ENCODE assay signal across 1 cellular context in the genomic region with DNA sequence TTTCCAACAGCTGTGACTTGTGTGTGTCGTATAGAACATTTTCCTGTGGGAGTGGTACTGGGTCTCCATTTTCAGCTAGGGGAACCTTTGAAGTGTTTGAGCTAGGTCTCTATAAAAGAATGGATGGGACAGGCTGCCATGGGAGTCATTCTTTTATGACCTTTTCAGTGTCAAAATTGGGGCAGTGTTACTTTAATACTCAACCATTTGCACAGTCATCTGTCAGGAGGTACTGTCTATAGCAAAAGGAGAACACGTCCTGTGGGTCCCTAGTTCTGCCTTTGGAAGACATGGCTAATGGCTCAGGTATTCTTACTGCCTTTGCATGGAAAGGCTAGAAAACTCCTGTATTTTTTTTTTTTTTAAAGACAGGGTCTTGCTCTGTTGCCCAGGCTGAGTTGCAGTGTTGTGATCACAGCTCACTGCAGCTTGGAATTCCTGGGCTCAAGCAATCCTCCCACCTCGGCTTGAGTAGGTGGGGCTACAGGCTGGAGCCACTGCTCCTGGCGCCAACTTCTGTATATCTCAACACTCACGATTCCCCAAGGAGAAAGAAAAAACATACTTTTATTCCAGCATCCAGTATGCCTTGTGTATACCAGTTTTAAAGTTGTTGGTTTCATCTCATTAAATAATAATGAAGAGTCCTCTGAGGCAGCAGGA.
TF ChIP-seq lines count a peak whose summit lies in the region.

No MANE protein-coding gene starts in this region.

TF ChIP-seq in GM12878, 131 proteins besides CTCF, POLR2A, EP300 and RAD21:
- no peak for TF ChIP-seq EGR1 (IDR thresholded peaks at IDR 0.05; ENCODE audit: borderline replicate concordance in 1 of 2, low read depth in 2 of 2, low read length in 2 of 2)
- TF ChIP-seq, protein P1, sequence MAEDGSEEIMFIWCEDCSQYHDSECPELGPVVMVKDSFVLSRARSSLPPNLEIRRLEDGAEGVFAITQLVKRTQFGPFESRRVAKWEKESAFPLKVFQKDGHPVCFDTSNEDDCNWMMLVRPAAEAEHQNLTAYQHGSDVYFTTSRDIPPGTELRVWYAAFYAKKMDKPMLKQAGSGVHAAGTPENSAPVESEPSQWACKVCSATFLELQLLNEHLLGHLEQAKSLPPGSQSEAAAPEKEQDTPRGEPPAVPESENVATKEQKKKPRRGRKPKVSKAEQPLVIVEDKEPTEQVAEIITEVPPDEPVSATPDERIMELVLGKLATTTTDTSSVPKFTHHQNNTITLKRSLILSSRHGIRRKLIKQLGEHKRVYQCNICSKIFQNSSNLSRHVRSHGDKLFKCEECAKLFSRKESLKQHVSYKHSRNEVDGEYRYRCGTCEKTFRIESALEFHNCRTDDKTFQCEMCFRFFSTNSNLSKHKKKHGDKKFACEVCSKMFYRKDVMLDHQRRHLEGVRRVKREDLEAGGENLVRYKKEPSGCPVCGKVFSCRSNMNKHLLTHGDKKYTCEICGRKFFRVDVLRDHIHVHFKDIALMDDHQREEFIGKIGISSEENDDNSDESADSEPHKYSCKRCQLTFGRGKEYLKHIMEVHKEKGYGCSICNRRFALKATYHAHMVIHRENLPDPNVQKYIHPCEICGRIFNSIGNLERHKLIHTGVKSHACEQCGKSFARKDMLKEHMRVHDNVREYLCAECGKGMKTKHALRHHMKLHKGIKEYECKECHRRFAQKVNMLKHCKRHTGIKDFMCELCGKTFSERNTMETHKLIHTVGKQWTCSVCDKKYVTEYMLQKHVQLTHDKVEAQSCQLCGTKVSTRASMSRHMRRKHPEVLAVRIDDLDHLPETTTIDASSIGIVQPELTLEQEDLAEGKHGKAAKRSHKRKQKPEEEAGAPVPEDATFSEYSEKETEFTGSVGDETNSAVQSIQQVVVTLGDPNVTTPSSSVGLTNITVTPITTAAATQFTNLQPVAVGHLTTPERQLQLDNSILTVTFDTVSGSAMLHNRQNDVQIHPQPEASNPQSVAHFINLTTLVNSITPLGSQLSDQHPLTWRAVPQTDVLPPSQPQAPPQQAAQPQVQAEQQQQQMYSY (CRISPR knock-in tag; IDR thresholded peaks at IDR 0.05): no peak
- TF ChIP-seq GATAD2B (conservative IDR thresholded peaks at IDR 0.05; ENCODE audit: low read depth): no peak
- TF ChIP-seq, protein P2, sequence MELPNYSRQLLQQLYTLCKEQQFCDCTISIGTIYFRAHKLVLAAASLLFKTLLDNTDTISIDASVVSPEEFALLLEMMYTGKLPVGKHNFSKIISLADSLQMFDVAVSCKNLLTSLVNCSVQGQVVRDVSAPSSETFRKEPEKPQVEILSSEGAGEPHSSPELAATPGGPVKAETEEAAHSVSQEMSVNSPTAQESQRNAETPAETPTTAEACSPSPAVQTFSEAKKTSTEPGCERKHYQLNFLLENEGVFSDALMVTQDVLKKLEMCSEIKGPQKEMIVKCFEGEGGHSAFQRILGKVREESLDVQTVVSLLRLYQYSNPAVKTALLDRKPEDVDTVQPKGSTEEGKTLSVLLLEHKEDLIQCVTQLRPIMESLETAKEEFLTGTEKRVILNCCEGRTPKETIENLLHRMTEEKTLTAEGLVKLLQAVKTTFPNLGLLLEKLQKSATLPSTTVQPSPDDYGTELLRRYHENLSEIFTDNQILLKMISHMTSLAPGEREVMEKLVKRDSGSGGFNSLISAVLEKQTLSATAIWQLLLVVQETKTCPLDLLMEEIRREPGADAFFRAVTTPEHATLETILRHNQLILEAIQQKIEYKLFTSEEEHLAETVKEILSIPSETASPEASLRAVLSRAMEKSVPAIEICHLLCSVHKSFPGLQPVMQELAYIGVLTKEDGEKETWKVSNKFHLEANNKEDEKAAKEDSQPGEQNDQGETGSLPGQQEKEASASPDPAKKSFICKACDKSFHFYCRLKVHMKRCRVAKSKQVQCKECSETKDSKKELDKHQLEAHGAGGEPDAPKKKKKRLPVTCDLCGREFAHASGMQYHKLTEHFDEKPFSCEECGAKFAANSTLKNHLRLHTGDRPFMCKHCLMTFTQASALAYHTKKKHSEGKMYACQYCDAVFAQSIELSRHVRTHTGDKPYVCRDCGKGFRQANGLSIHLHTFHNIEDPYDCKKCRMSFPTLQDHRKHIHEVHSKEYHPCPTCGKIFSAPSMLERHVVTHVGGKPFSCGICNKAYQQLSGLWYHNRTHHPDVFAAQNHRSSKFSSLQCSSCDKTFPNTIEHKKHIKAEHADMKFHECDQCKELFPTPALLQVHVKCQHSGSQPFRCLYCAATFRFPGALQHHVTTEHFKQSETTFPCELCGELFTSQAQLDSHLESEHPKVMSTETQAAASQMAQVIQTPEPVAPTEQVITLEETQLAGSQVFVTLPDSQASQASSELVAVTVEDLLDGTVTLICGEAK (IDR thresholded peaks at IDR 0.05; ENCODE audit: borderline replicate concordance): no peak
- TF ChIP-seq TCF12 (IDR thresholded peaks at IDR 0.05; ENCODE audit: low read depth, low read length): no peak
- TF ChIP-seq, protein P3, sequence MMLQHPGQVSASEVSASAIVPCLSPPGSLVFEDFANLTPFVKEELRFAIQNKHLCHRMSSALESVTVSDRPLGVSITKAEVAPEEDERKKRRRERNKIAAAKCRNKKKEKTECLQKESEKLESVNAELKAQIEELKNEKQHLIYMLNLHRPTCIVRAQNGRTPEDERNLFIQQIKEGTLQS (IDR thresholded peaks at IDR 0.05; ENCODE audit: borderline replicate concordance, extremely low read depth, low read depth, low read length): no peak
- no peak for TF ChIP-seq CHD4 (IDR thresholded peaks at IDR 0.05)
- TF ChIP-seq, protein P4, sequence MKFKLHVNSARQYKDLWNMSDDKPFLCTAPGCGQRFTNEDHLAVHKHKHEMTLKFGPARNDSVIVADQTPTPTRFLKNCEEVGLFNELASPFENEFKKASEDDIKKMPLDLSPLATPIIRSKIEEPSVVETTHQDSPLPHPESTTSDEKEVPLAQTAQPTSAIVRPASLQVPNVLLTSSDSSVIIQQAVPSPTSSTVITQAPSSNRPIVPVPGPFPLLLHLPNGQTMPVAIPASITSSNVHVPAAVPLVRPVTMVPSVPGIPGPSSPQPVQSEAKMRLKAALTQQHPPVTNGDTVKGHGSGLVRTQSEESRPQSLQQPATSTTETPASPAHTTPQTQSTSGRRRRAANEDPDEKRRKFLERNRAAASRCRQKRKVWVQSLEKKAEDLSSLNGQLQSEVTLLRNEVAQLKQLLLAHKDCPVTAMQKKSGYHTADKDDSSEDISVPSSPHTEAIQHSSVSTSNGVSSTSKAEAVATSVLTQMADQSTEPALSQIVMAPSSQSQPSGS (IDR thresholded peaks at IDR 0.05; ENCODE audit: low read length): no peak
- TF ChIP-seq POLR2AphosphoS2 (IDR thresholded peaks at IDR 0.05; ENCODE audit: low read depth, low read length): no peak
- TF ChIP-seq, protein P5, sequence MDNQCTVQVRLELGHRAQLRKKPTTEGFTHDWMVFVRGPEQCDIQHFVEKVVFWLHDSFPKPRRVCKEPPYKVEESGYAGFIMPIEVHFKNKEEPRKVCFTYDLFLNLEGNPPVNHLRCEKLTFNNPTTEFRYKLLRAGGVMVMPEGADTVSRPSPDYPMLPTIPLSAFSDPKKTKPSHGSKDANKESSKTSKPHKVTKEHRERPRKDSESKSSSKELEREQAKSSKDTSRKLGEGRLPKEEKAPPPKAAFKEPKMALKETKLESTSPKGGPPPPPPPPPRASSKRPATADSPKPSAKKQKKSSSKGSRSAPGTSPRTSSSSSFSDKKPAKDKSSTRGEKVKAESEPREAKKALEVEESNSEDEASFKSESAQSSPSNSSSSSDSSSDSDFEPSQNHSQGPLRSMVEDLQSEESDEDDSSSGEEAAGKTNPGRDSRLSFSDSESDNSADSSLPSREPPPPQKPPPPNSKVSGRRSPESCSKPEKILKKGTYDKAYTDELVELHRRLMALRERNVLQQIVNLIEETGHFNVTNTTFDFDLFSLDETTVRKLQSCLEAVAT (IDR thresholded peaks at IDR 0.05): no peak
- no peak for TF ChIP-seq LARP7 (IDR thresholded peaks at IDR 0.05)
- no peak for TF ChIP-seq CEBPB (IDR thresholded peaks at IDR 0.05; ENCODE audit: borderline replicate concordance in 1 of 2, low read depth in 2 of 2, low read length in 2 of 2)
- TF ChIP-seq CHD2 (IDR thresholded peaks at IDR 0.05; ENCODE audit: borderline replicate concordance, low read depth, low read length): no peak
- no peak for TF ChIP-seq BACH1 (IDR thresholded peaks at IDR 0.05; ENCODE audit: borderline replicate concordance)
- no peak for TF ChIP-seq CREM (IDR thresholded peaks at IDR 0.05; ENCODE audit: low read depth)
- TF ChIP-seq, protein P6, sequence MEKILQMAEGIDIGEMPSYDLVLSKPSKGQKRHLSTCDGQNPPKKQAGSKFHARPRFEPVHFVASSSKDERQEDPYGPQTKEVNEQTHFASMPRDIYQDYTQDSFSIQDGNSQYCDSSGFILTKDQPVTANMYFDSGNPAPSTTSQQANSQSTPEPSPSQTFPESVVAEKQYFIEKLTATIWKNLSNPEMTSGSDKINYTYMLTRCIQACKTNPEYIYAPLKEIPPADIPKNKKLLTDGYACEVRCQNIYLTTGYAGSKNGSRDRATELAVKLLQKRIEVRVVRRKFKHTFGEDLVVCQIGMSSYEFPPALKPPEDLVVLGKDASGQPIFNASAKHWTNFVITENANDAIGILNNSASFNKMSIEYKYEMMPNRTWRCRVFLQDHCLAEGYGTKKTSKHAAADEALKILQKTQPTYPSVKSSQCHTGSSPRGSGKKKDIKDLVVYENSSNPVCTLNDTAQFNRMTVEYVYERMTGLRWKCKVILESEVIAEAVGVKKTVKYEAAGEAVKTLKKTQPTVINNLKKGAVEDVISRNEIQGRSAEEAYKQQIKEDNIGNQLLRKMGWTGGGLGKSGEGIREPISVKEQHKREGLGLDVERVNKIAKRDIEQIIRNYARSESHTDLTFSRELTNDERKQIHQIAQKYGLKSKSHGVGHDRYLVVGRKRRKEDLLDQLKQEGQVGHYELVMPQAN (conservative IDR thresholded peaks at IDR 0.05): no peak
- no peak for TF ChIP-seq BMI1 (IDR thresholded peaks at IDR 0.05; ENCODE audit: borderline replicate concordance)
- TF ChIP-seq SREBF2 (IDR thresholded peaks at IDR 0.05; ENCODE audit: low read length): no peak
- TF ChIP-seq MEF2B (IDR thresholded peaks at IDR 0.05; ENCODE audit: partially characterized antibody, poor library complexity, severe bottlenecking): no peak
